ENCODE assay signal across 31 cellular contexts in the genomic region with DNA sequence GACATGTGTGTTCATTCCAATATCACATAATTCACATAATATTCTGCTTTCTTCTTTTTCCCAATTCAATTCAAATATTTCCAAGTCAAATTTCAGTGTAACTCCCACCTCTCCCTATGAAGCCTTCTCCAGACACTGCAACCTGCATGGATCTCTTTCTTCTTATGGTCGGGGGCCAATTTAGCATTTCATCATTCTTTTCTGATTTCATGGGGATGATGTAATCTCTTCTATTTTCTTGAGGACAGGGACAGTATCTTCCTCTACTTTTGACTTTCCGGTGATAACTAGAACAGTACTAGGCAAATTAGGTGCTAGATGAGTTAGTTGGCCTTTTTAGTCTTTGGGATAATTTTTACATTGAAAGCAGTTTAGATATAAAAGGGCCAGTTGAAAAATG.
"Had no signal": no experiment of that assay in that cellular context is flagged by ENCODE, and none has a peak within 500 bp of the region (broad histone marks: within the 10 kb centered on the region; RNA-seq: fewer than 3 reads in every experiment).

No MANE protein-coding gene starts in this region.

- H2AFZ ChIP-seq: parathyroid adenoma had no signal

- H3K27me3 ChIP-seq: ovary, spleen, suprapubic skin, testis, tibial artery, upper lobe of left lung, vagina had no signal

- H3K36me3 Mint-ChIP-seq: naive B cell; naive thymus-derived CD8-positive, alpha-beta T cell; stimulated activated memory B cell treated with anti-CD40 and anti-IgM and Interleukin-4, amounts not matched to agents 10 μg/mL and 1 μg/mL and 100 μg/mL, for 72 hours had no signal

- H3K79me2 ChIP-seq: parathyroid adenoma had no signal

- H3K27ac Mint-ChIP-seq: naive B cell; naive thymus-derived CD8-positive, alpha-beta T cell; nephron; progenitor cell of endocrine pancreas; stimulated activated memory B cell treated with anti-CD40 and anti-IgM and Interleukin-4, amounts not matched to agents 10 μg/mL and 1 μg/mL and 100 μg/mL, for 72 hours had no signal

- H3K4me1 Mint-ChIP-seq: stimulated activated memory B cell treated with anti-CD40 and anti-IgM and Interleukin-4, amounts not matched to agents 10 μg/mL and 1 μg/mL and 100 μg/mL, for 72 hours had no signal

- H3K9me3 ChIP-seq: ovary, psoas muscle, spleen, suprapubic skin, testis, tibial artery, upper lobe of left lung, vagina had no signal

- H3K4me2 ChIP-seq: smooth muscle cell had no signal

- H3K4me3 Mint-ChIP-seq: naive B cell; naive thymus-derived CD8-positive, alpha-beta T cell; nephron; stimulated activated memory B cell treated with anti-CD40 and anti-IgM and Interleukin-4, amounts not matched to agents 10 μg/mL and 1 μg/mL and 100 μg/mL, for 72 hours; stimulated activated naive CD8-positive, alpha-beta T cell treated with anti-CD3 and anti-CD28 coated beads, Interleukin-15, amount 100 ng/mL, for 72 hours had no signal

- FAIRE-seq: urothelium cell line had no signal

- ATAC-seq: naive thymus-derived CD8-positive, alpha-beta T cell; psoas muscle; right cardiac atrium; sciatic nerve; stimulated activated memory B cell treated with anti-CD40 and anti-IgM and Interleukin-4, amounts not matched to agents 10 μg/mL and 1 μg/mL and 100 μg/mL, for 72 hours; stimulated activated naive CD8-positive, alpha-beta T cell treated with anti-CD3 and anti-CD28 coated beads, Interleukin-15, amount 100 ng/mL, for 72 hours; stimulated activated naive CD8-positive, alpha-beta T cell treated with anti-CD3 and anti-CD28 coated beads, Interleukin-15, Interleukin-2, amounts not matched to agents 100 U/mL and 50 U/mL, for 24 hours had no signal

- H3K27ac ChIP-seq: ovary, parathyroid adenoma, psoas muscle, skin epidermis, spleen, suprapubic skin, testis, tibial artery, upper lobe of left lung, vagina had no signal

- H3K9ac ChIP-seq: parathyroid adenoma had no signal

- H3K4me1 ChIP-seq: parathyroid adenoma, psoas muscle, spleen, testis, tibial artery, upper lobe of left lung, vagina had no signal

- H3K9me3 Mint-ChIP-seq: naive B cell; naive thymus-derived CD8-positive, alpha-beta T cell; nephron; stimulated activated memory B cell treated with anti-CD40 and anti-IgM and Interleukin-4, amounts not matched to agents 10 μg/mL and 1 μg/mL and 100 μg/mL, for 72 hours; stimulated activated naive CD8-positive, alpha-beta T cell treated with anti-CD3 and anti-CD28 coated beads, Interleukin-15, amount 100 ng/mL, for 72 hours had no signal

- H3K36me3 ChIP-seq: ovary, spleen, suprapubic skin, tibial artery, upper lobe of left lung, vagina had no signal

- H3K4me3 ChIP-seq: ovary, psoas muscle, skin epidermis, smooth muscle cell, spleen, suprapubic skin, testis, tibial artery, upper lobe of left lung, vagina had no signal

- DNase-seq: naive B cell; naive thymus-derived CD8-positive, alpha-beta T cell; occipital lobe; ovary; posterior cingulate gyrus; psoas muscle; spleen; stimulated activated CD4-positive, alpha-beta T cell treated with anti-CD3 and anti-CD28 coated beads, Interleukin-12 subunit alpha, Interleukin-12 subunit beta, amount 100 ng/mL, for 4 hours; stimulated activated CD4-positive, alpha-beta T cell treated with anti-CD3 and anti-CD28 coated beads, Interleukin-1b, Interleukin-23, amount 100 ng/mL, for 48 hours; stimulated activated CD4-positive, alpha-beta T cell treated with anti-CD3 and anti-CD28 coated beads, Interleukin-4, amount 100 ng/mL, for 1 hour; stimulated activated CD4-positive, alpha-beta T cell treated with anti-CD3 and anti-CD28 coated beads, Interleukin-4, amount 100 ng/mL, for 4 hours; stimulated activated CD8-positive, alpha-beta memory T cell treated with anti-CD3 and anti-CD28 coated beads, Interleukin-4, amount 100 ng/mL, for 48 hours; stimulated activated naive CD4-positive, alpha-beta T cell; stimulated activated naive CD8-positive, alpha-beta T cell treated with anti-CD3 and anti-CD28 coated beads, Interleukin-15, amount 100 ng/mL, for 72 hours; stimulated activated naive CD8-positive, alpha-beta T cell treated with anti-CD3 and anti-CD28 coated beads, Interleukin-15, Interleukin-2, amounts not matched to agents 100 U/mL and 50 U/mL, for 24 hours; substantia nigra; testis; tibial artery; trophoblast cell; upper lobe of left lung had no signal
